In genomic region chr3:152267319-152267689, GRCh38 we compare ENCODE assay signal across 10 cellular contexts. TPM values are rescaled to one million over a fixed set of nuclear protein-coding genes. Genes with fewer than 3 reads are reported as not detected.
DNase-seq lines count a peak whose midpoint lies in the region; ATAC-seq and TF ChIP-seq lines count a peak whose summit lies in the region.
"Had no signal": no experiment of that assay in that cellular context is flagged by ENCODE, and none has a peak within 500 bp of the region (broad histone marks: within the 10 kb centered on the region; RNA-seq: fewer than 3 reads in every experiment).

No MANE protein-coding gene starts in this region.

- POLR2A ChIA-PET in activated naive CD8-positive, alpha-beta T cell treated with anti-CD3 and anti-CD28 coated beads, Interleukin-2, amount 10 ng/mL, durations not matched to agents 7 days and 5 days (lab: Charles Lee) = interaction anchor here (2.0 to 11.3 kb wide), 5 partner anchors 10 to 73 kb away, joined by 8 to 258 read pairs (median 132); no protein-coding TSS in a partner anchor

- H3K9me3 Mint-ChIP-seq in activated T-cell treated with anti-CD3 and anti-CD28 coated beads, Interleukin-2, amount 50 U/mL, for 4 hours = no peaks in the 10 kb centered on the region
- H3K9me3 Mint-ChIP-seq in activated naive CD8-positive, alpha-beta T cell treated with anti-CD3 and anti-CD28 coated beads, Interleukin-2, amount 10 ng/mL, durations not matched to agents 7 days and 5 days = no peaks in the 10 kb centered on the region
- H3K9me3 Mint-ChIP-seq: H9 had no signal

- H3K4me1 Mint-ChIP-seq in activated T-cell treated with anti-CD3 and anti-CD28 coated beads, Interleukin-2, amount 50 U/mL, for 4 hours (ENCODE audit: low read depth) = peaks cover 57% of the 10 kb centered on the region
- peaks cover 52% of the 10 kb centered on the region for H3K4me1 Mint-ChIP-seq in activated naive CD8-positive, alpha-beta T cell treated with anti-CD3 and anti-CD28 coated beads, Interleukin-2, amount 10 ng/mL, durations not matched to agents 7 days and 5 days

- DNase-seq in activated T-cell treated with anti-CD3 and anti-CD28 coated beads, Interleukin-2, amount 50 U/mL, for 4 hours = no peak
- no peak for DNase-seq in activated T-cell treated with anti-CD3 and anti-CD28 coated beads for 4 hours
- no peak for DNase-seq in activated naive CD8-positive, alpha-beta T cell treated with anti-CD3 and anti-CD28 coated beads, Interleukin-2, amount 10 ng/mL, durations not matched to agents 7 days and 5 days
- no peak for DNase-seq in lung (ENCODE audit: low spot score)
- no peak for DNase-seq in tibial nerve (ENCODE audit: low spot score in 2 of 2)
- no peak for DNase-seq in NCI-H146 (lab: John Stamatoyannopoulos, UW)
- DNase-seq in NCI-H2029 (lab: John Stamatoyannopoulos, UW) = no peak
- DNase-seq: H9, NCI-H526 treated with DMSO at 0.1 percent for 48 hours had no signal

- H3K9me3 ChIP-seq in lung (ENCODE audit: control insufficient read depth in 2 of 2, insufficient read depth in 1 of 2, low read length in 1 of 2) (no peaks in the 10 kb centered on the region), tibial nerve (no peaks in the 10 kb centered on the region)

- 41 to 44% methylated on average over 5 of the region's 5 CpGs for WGBS in lung, 2 donors
- 55 to 60% methylated on average over 5 of the region's 5 CpGs for WGBS in tibial nerve, 2 donors

- H3K27ac ChIP-seq in lung (ENCODE audit: low read depth in 1 of 2, low read length in 1 of 2) (peak overlapping the region; percentile 84 to 100), tibial nerve (peak overlapping the region; percentile 99 to 100 (median 99))

- H3K36me3 Mint-ChIP-seq in activated T-cell treated with anti-CD3 and anti-CD28 coated beads, Interleukin-2, amount 50 U/mL, for 4 hours (ENCODE audit: insufficient read depth) = peaks cover 17% of the 10 kb centered on the region
- peaks cover 49% of the 10 kb centered on the region for H3K36me3 Mint-ChIP-seq in activated naive CD8-positive, alpha-beta T cell treated with anti-CD3 and anti-CD28 coated beads, Interleukin-2, amount 10 ng/mL, durations not matched to agents 7 days and 5 days

- no peak for TF ChIP-seq POLR2A in tibial nerve (IDR thresholded peaks at IDR 0.05)

- no peaks in the 10 kb centered on the region for H3K36me3 ChIP-seq in lung (ENCODE audit: control insufficient read depth in 2 of 2, insufficient read depth in 2 of 2, low read length in 2 of 2)
- H3K36me3 ChIP-seq in tibial nerve = no peaks in the 10 kb centered on the region

- no peaks in the 10 kb centered on the region for H3K27me3 Mint-ChIP-seq in activated T-cell treated with anti-CD3 and anti-CD28 coated beads, Interleukin-2, amount 50 U/mL, for 4 hours (ENCODE audit: low read depth)
- no peaks in the 10 kb centered on the region for H3K27me3 Mint-ChIP-seq in activated naive CD8-positive, alpha-beta T cell treated with anti-CD3 and anti-CD28 coated beads, Interleukin-2, amount 10 ng/mL, durations not matched to agents 7 days and 5 days

- TF ChIP-seq CTCF in lung (IDR thresholded peaks at IDR 0.05; ENCODE audit: control extremely low read depth, extremely low read depth) (no peak), tibial nerve (IDR thresholded peaks at IDR 0.05) (no peak)

- H3K27ac Mint-ChIP-seq in activated naive CD8-positive, alpha-beta T cell treated with anti-CD3 and anti-CD28 coated beads, Interleukin-2, amount 10 ng/mL, durations not matched to agents 7 days and 5 days = peak overlapping the region; percentile 93

- H3K4me1 ChIP-seq in lung (ENCODE audit: control insufficient read depth in 2 of 2, insufficient read depth in 2 of 2, low read length in 2 of 2) (peaks cover 6 to 18% of the 10 kb centered on the region in 2 donors), tibial nerve (peaks cover 4 to 44% (median 32%) of the 10 kb centered on the region in 4 donors)

- TF ChIP-seq EP300 in tibial nerve (IDR thresholded peaks at IDR 0.05) = no peak

- H3K4me3 Mint-ChIP-seq in activated T-cell treated with anti-CD3 and anti-CD28 coated beads, Interleukin-2, amount 50 U/mL, for 4 hours = peak overlapping the region; percentile 97
- H3K4me3 Mint-ChIP-seq in activated naive CD8-positive, alpha-beta T cell treated with anti-CD3 and anti-CD28 coated beads, Interleukin-2, amount 10 ng/mL, durations not matched to agents 7 days and 5 days = peak overlapping the region; percentile 99

- H3K4me3 ChIP-seq in lung (no peak overlapping the region), tibial nerve (peak overlapping the region in 2 of 4 donors; percentile 23 to 93)

- H3K27me3 ChIP-seq in lung (ENCODE audit: control insufficient read depth, insufficient read depth) (no peaks in the 10 kb centered on the region), tibial nerve (no peaks in the 10 kb centered on the region)

- no peak for ATAC-seq in activated T-cell treated with anti-CD3 and anti-CD28 coated beads, Interleukin-2, amount 50 U/mL, for 4 hours
- no peak for ATAC-seq in activated naive CD8-positive, alpha-beta T cell treated with anti-CD3 and anti-CD28 coated beads, Interleukin-2, amount 10 ng/mL, durations not matched to agents 7 days and 5 days (ENCODE audit: low read depth)
- ATAC-seq in lung (ENCODE audit: insufficient read depth, low FRiP score) (no peak), HG03135 (IDR thresholded peaks at IDR 0.05; ENCODE audit: unreplicated experiment) (no peak)

RNA-seq across cellular contexts. Expression of gene MBNL1, which starts 1.4 kb away (rescaled TPM):
- total RNA-seq in activated T-cell treated with anti-CD3 and anti-CD28 coated beads, Interleukin-2, amount 50 U/mL, for 4 hours = 100 to 1,000 TPM; 343 to 376 (median 347) TPM
- total RNA-seq in activated naive CD8-positive, alpha-beta T cell treated with anti-CD3 and anti-CD28 coated beads, Interleukin-2, amount 10 ng/mL, durations not matched to agents 7 days and 5 days = 100 to 1,000 TPM; 446 to 447 TPM
- 100 to 1,000 TPM; 265 to 266 TPM for total RNA-seq in lung
- 10 to 100 TPM; 55.3 to 64.2 TPM for polyA plus RNA-seq in lung
- total RNA-seq in tibial nerve = 100 to 1,000 TPM; 353 to 653 (median 495) TPM
